8 cellular contexts compared by ENCODE assay signal in genomic region chr11:693415-693831, GRCh38. TPM values are rescaled to one million over a fixed set of nuclear protein-coding genes. Genes with fewer than 3 reads are reported as not detected.
DNase-seq lines count a peak whose midpoint lies in the region; TF ChIP-seq lines count a peak whose summit lies in the region.

No MANE protein-coding gene starts in this region.

- peaks cover 12% of the 10 kb centered on the region for H3K4me1 Mint-ChIP-seq in Calu3 (ENCODE audit: low read depth, unreplicated experiment)

- in situ Hi-C loops in ACHN (cut with HindIII; ENCODE audit: low pct_ligation_motif_present, low pct_unique_long_range_greater_than_20kb, low sequenced_read_pairs): no loop called here

- no peak for TF ChIP-seq POLR2A in breast epithelium (IDR thresholded peaks at IDR 0.05)

- CTCF ChIA-PET in Calu3 (lab: Charles Lee): no interaction called here

- BruUV-seq in Calu3 (replicated peaks; lab: Mats Ljungman, UMichigan): no TSS peak

- peaks cover 41% of the 10 kb centered on the region for H3K79me2 ChIP-seq in Karpas-422 (ENCODE audit: low read length)

- peak overlapping the region; percentile 93 for H3K27ac Mint-ChIP-seq in Calu3 (ENCODE audit: unreplicated experiment)

- H2AFZ ChIP-seq in Karpas-422 (ENCODE audit: low read length): no peak overlapping the region
- H2AFZ ChIP-seq in neuron (ENCODE audit: low read depth, low read length): no peak overlapping the region

- H3K36me3 ChIP-seq in Karpas-422 (ENCODE audit: insufficient read depth, low read length) (no peaks in the 10 kb centered on the region), breast epithelium (no peaks in the 10 kb centered on the region), neuron (ENCODE audit: insufficient read depth, low read length) (peaks cover 22% of the 10 kb centered on the region)

- H3K4me3 ChIP-seq in Karpas-422 (ENCODE audit: low read length) (peak overlapping the region; percentile 84), breast epithelium (peak overlapping the region in 2 of 3 donors; percentile 89 to 90), neuron (ENCODE audit: low read length) (peak overlapping the region; percentile 68)

- H3K9me2 ChIP-seq in Karpas-422 (replicated peaks; ENCODE audit: insufficient read depth, low read length): no peaks in the 10 kb centered on the region

- no peaks in the 10 kb centered on the region for H3K27me3 Mint-ChIP-seq in Calu3 (ENCODE audit: unreplicated experiment)

- no peak for TF ChIP-seq CTCF in Calu3 (IDR thresholded peaks at IDR 0.05; ENCODE audit: unreplicated experiment)
- TF ChIP-seq CTCF in breast epithelium (IDR thresholded peaks at IDR 0.05): no peak

- no peaks in the 10 kb centered on the region for H3K27me3 ChIP-seq in Karpas-422 (ENCODE audit: low read length)
- H3K27me3 ChIP-seq in breast epithelium: no peaks in the 10 kb centered on the region
- no peaks in the 10 kb centered on the region for H3K27me3 ChIP-seq in neuron (ENCODE audit: insufficient read depth, low read length)

- H3K9me3 ChIP-seq in Karpas-422 (ENCODE audit: low read length): no peaks in the 10 kb centered on the region
- no peaks in the 10 kb centered on the region for H3K9me3 ChIP-seq in breast epithelium
- no peaks in the 10 kb centered on the region for H3K9me3 ChIP-seq in neuron (ENCODE audit: low read length)

- no peak for DNase-seq in Calu3
- peak; percentile 42 for DNase-seq in Karpas-422
- DNase-seq in breast epithelium (ENCODE audit: low spot score in 2 of 2): no peak
- no peak for DNase-seq in NCI-H2196 (lab: John Stamatoyannopoulos, UW; ENCODE audit: unreplicated experiment)
- no peak for DNase-seq in cerebellum (ENCODE audit: low spot score)
- no peak for DNase-seq in hypothalamus (lab: John Stamatoyannopoulos, UW)
- no peak for DNase-seq in ACHN

- peak overlapping the region; percentile 77 for H3K4me3 Mint-ChIP-seq in Calu3 (ENCODE audit: low read depth, unreplicated experiment)

- H3K9me3 Mint-ChIP-seq in Calu3 (ENCODE audit: low read depth, unreplicated experiment): no peaks in the 10 kb centered on the region

- peak overlapping the region; percentile 78 for H3K4me2 ChIP-seq in Karpas-422 (ENCODE audit: low read depth, low read length, poor library complexity, severe bottlenecking)

- H3K9ac ChIP-seq in Karpas-422 (ENCODE audit: low read length): peak overlapping the region; percentile 90

- H4K20me1 ChIP-seq in Karpas-422 (ENCODE audit: insufficient read depth, low read depth, low read length): 0 out of 2 replicates have a peak, but pooled peaks cover 7% of the 10 kb centered on the region

- H3K27ac ChIP-seq in Karpas-422 (ENCODE audit: low read length) (no peak overlapping the region), breast epithelium (peak overlapping the region; percentile 100)

- H3K4me1 ChIP-seq in Karpas-422 (ENCODE audit: low read length): peaks cover 40% of the 10 kb centered on the region
- peaks cover 13 to 30% of the 10 kb centered on the region in 2 donors for H3K4me1 ChIP-seq in breast epithelium
- H3K4me1 ChIP-seq in neuron (ENCODE audit: insufficient read depth, low read length): peaks cover 24% of the 10 kb centered on the region

- H3K36me3 Mint-ChIP-seq in Calu3 (ENCODE audit: insufficient read depth, unreplicated experiment): peaks cover 69% of the 10 kb centered on the region

- intact Hi-C loops in Calu3 (cut with micrococcal nuclease; ENCODE audit: unreplicated experiment) (no loop called here), breast epithelium (cut with DNase I; ENCODE audit: low total_unique reads) (no loop called here)

RNA-seq across cellular contexts. Expression of gene DEAF1, which starts 1.6 kb away (rescaled TPM):
- 57.0 and 59.0 TPM in 2 replicates for total RNA-seq in Calu3 (2022)
- total RNA-seq in Karpas-422 (2014; rRNA removed; shearing (Covaris generic); ENCODE audit: low replicate concordance): 35.9 and 57.3 TPM in 2 replicates
- total RNA-seq in breast epithelium: 10 to 100 TPM; 25.3 to 42.6 (median 39.8) TPM
- 61.0 TPM for total RNA-seq in cerebellum

RNA-seq across cellular contexts. Expression of gene TMEM80, which starts 2.2 kb away (rescaled TPM):
- total RNA-seq in Calu3 (2022): 21.2 and 29.9 TPM in 2 replicates
- 25.4 and 32.8 TPM in 2 replicates for total RNA-seq in Karpas-422 (2014; rRNA removed; shearing (Covaris generic); ENCODE audit: low replicate concordance)
- 10 to 100 TPM; 25.9 to 51.8 (median 29.1) TPM for total RNA-seq in breast epithelium
- total RNA-seq in cerebellum: 11.1 TPM

RNA-seq across cellular contexts. Expression of gene EPS8L2, which starts 12.6 kb away (rescaled TPM):
- total RNA-seq in Calu3 (2022): 212 and 213 TPM in 2 replicates
- 2.3 and 10.4 TPM in 2 replicates for total RNA-seq in Karpas-422 (2014; rRNA removed; shearing (Covaris generic); ENCODE audit: low replicate concordance)
- 100 to 1,000 TPM in 2 of 3 donors, 1 to 10 TPM in 1; 6.1 to 151 (median 115) TPM for total RNA-seq in breast epithelium
- 6.8 TPM for total RNA-seq in cerebellum

RNA-seq across cellular contexts. Expression of gene TALDO1, which starts 53.8 kb away (rescaled TPM):
- total RNA-seq in Calu3 (2022) (359 and 379 TPM in 2 replicates), breast epithelium (100 to 1,000 TPM; 137 to 239 (median 141) TPM), cerebellum (52.0 TPM)
- 127 and 177 TPM in 2 replicates for total RNA-seq in Karpas-422 (2014; rRNA removed; shearing (Covaris generic); ENCODE audit: low replicate concordance)

RNA-seq across cellular contexts. Expression of gene DRD4, which starts 56.4 kb away (rescaled TPM):
- total RNA-seq in Calu3 (2022) (1.3 TPM in 2 replicates), breast epithelium (under 1 TPM in 1 of 3 donors, not detected in 2; 0.29 TPM), cerebellum (0.64 TPM)
- not detected in 2 replicates for total RNA-seq in Karpas-422 (2014; rRNA removed; shearing (Covaris generic); ENCODE audit: low replicate concordance)
